Comparison of ENCODE assay signal across 8 cellular contexts in the genomic region with DNA sequence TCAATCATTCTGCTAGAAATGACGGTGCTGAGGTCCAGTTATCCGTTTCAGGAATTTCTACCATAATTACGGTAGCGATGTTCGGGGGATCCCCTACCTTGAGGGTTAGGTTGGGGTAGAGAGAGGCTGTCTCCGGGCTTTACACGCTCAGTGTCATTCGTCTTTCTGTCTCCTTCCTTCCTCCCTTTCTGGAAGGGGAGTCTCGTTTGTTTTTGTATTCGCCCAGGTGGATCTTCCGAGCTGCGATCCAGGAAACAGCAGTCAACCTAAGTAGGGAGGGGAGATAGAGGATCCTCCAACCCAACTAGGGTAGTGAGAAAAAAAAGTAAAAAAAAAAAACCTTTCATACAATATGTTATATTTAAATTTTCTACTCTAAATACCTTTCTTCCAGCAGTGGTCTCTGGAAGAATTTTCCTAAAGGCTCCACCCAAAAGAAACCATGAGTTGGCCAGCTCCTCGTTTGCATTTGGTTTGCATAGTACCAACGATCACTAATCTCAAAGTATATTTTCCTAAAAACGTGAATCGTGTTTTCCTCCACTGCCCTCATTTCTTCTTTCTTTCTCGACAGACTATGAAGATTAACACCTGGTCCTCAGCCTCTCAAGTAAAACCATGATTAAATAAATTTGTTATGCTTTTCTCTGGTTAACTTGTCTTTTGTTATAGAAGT. TPM values are rescaled to one million over a fixed set of nuclear protein-coding genes. Genes with fewer than 3 reads are reported as not detected.
DNase-seq lines count a peak whose midpoint lies in the region; ATAC-seq and TF ChIP-seq lines count a peak whose summit lies in the region.

No MANE protein-coding gene starts in this region.

- H3K79me2 ChIP-seq in osteoblast (ENCODE audit: insufficient read depth, low read length) = no peaks in the 10 kb centered on the region

- peak; percentile 15 for DNase-seq in NT2/D1 (ENCODE audit: low read depth, low spot score)
- peak in 1 of 3 donors; percentile 17 for DNase-seq in effector memory CD4-positive, alpha-beta T cell
- DNase-seq in osteoblast (ENCODE audit: insufficient read length, low spot score, missing footprints) = no peak
- DNase-seq in RKO (ENCODE audit: low spot score) = no peak
- DNase-seq in KBM-7 = no peak
- no peak for DNase-seq in NCI-H2196 treated with DMSO at 0.1 percent for 48 hours (lab: John Stamatoyannopoulos, UW; ENCODE audit: unreplicated experiment)

- H3K4me2 ChIP-seq in osteoblast (ENCODE audit: insufficient read depth, low read length) = peak overlapping the region; percentile 89

- H3K4me1 ChIP-seq in NT2/D1 (ENCODE audit: insufficient read depth, insufficient read length) = peaks cover 6% of the 10 kb centered on the region
- peaks cover 21% of the 10 kb centered on the region for H3K4me1 ChIP-seq in effector memory CD4-positive, alpha-beta T cell (ENCODE audit: control insufficient read depth, insufficient read depth, low read length, poor library complexity, severe bottlenecking)
- peaks cover 16% of the 10 kb centered on the region for H3K4me1 ChIP-seq in osteoblast (ENCODE audit: insufficient read depth, low read length)

- H3K4me3 ChIP-seq in NT2/D1 (ENCODE audit: insufficient read length, low read depth) = peak overlapping the region; percentile 90
- H3K4me3 ChIP-seq in effector memory CD4-positive, alpha-beta T cell (ENCODE audit: insufficient read depth, low read depth, low read length, poor library complexity, severe bottlenecking) = peak overlapping the region; percentile 70
- peak overlapping the region; percentile 74 for H3K4me3 ChIP-seq in osteoblast (ENCODE audit: insufficient read depth, low read length)

- H4K20me1 ChIP-seq in osteoblast (ENCODE audit: insufficient read depth, low read length) = no peaks in the 10 kb centered on the region

- peaks cover 7% of the 10 kb centered on the region for H3K9me3 ChIP-seq in NT2/D1 (ENCODE audit: insufficient read depth, low read length)
- no peaks in the 10 kb centered on the region for H3K9me3 ChIP-seq in effector memory CD4-positive, alpha-beta T cell (ENCODE audit: control insufficient read depth, low read length)
- H3K9me3 ChIP-seq in osteoblast (ENCODE audit: low read depth, low read length) = no peaks in the 10 kb centered on the region

- in situ Hi-C loops in KBM-7 (cut with MboI; ENCODE audit: low pct_unique_long_range_greater_than_20kb, low sequenced_read_pairs) = no loop called here

- H3K27ac ChIP-seq in effector memory CD4-positive, alpha-beta T cell (ENCODE audit: insufficient read depth, low read length, poor library complexity, severe bottlenecking) = peak overlapping the region; percentile 86
- H3K27ac ChIP-seq in osteoblast (ENCODE audit: low read depth, low read length) = no peak overlapping the region

- peaks cover 4% of the 10 kb centered on the region for H3K27me3 ChIP-seq in NT2/D1 (ENCODE audit: insufficient read depth, insufficient read length)
- no peaks in the 10 kb centered on the region for H3K27me3 ChIP-seq in effector memory CD4-positive, alpha-beta T cell (replicated peaks; ENCODE audit: control insufficient read depth, insufficient read depth, low read length, poor library complexity, severe bottlenecking)
- H3K27me3 ChIP-seq in osteoblast (ENCODE audit: insufficient read depth, low read length) = peaks cover 74% of the 10 kb centered on the region

- peak overlapping the region; percentile 84 for H2AFZ ChIP-seq in osteoblast (ENCODE audit: low read length)

- ATAC-seq in GM18519 (IDR thresholded peaks at IDR 0.05; ENCODE audit: low FRiP score, unreplicated experiment) (peak; percentile 24), HG02571 (IDR thresholded peaks at IDR 0.05; ENCODE audit: unreplicated experiment) (peak; percentile 34)

- H3K36me3 ChIP-seq in NT2/D1 (ENCODE audit: insufficient read depth, insufficient read length, low read length) = no peaks in the 10 kb centered on the region
- H3K36me3 ChIP-seq in effector memory CD4-positive, alpha-beta T cell (ENCODE audit: control insufficient read depth, insufficient read depth, low read length) = no peaks in the 10 kb centered on the region
- H3K36me3 ChIP-seq in osteoblast (ENCODE audit: insufficient read depth, low read length) = no peaks in the 10 kb centered on the region

- TF ChIP-seq CTCF in osteoblast (IDR thresholded peaks at IDR 0.05; ENCODE audit: extremely low read depth, low read depth, low read length) = no peak

- H3K9ac ChIP-seq in NT2/D1 (ENCODE audit: insufficient read length, low read depth) = peak overlapping the region; percentile 96

RNA-seq across cellular contexts. Expression of a gene that starts 0.6 kb away (rescaled TPM):
- 0.36 and 2.1 TPM in 2 replicates for total RNA-seq in osteoblast

RNA-seq across cellular contexts. Expression of a gene that starts 21.0 kb away (rescaled TPM):
- total RNA-seq in osteoblast = 40.2 and 47.7 TPM in 2 replicates
